11 cellular contexts compared by ENCODE assay signal in the genomic region with DNA sequence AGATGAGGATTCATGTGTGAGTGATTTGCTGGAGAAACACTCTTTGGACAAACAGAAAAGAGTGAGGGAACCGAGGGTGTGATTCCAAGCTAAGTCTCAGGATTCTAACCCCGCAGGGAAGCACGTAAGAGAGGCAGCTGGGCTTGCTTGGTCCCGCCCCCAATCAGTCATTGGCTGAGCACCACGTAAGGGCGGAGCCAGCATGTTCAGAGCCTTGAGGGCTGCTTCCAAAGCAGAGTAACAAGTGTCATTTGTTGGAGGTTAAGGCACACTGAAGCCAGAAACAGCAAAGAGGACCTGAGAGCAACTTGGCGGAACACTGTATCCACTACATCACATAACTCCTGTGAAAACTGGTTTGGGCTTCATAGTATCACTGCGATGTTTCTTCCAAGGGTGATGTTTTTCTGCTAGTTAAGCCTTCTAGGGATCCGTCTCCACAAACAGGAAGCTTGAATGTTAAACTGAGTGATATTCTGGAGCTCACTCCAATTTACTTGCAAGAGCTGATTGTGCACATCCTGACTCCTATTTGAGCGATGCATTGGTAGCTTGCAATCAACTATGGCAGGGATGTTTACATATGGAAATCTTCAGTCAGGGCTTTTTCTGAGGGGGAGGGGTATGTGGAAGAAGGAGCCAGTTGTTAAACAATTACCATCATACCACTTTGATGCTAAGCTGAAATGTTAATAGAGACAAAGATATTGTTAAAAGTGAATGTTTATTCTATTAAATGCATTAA. TPM values are rescaled to one million over a fixed set of nuclear protein-coding genes. Genes with fewer than 3 reads are reported as not detected.
DNase-seq lines count a peak whose midpoint lies in the region; ATAC-seq and TF ChIP-seq lines count a peak whose summit lies in the region.
"Had no signal": no experiment of that assay in that cellular context is flagged by ENCODE, and none has a peak within 500 bp of the region (broad histone marks: within the 10 kb centered on the region; RNA-seq: fewer than 3 reads in every experiment).

No MANE protein-coding gene starts in this region.

- no peak overlapping the region for H3K27ac Mint-ChIP-seq in progenitor cell of endocrine pancreas
- H3K27ac Mint-ChIP-seq in activated T-cell treated with anti-CD3 and anti-CD28 coated beads, Interleukin-2, amount 50 U/mL, for 72 hours = no peak overlapping the region
- H3K27ac Mint-ChIP-seq: dendritic cell treated with granulocyte-macrophage colony-stimulating factor and Interleukin-4, amounts not matched to agents 40 ng/mL and 50 ng/mL, for 4 days had no signal

- H3K4me1 Mint-ChIP-seq in progenitor cell of endocrine pancreas (ENCODE audit: low read depth) = peaks cover 2% of the 10 kb centered on the region
- H3K4me1 Mint-ChIP-seq in activated T-cell treated with anti-CD3 and anti-CD28 coated beads, Interleukin-2, amount 50 U/mL, for 72 hours (ENCODE audit: low read depth) = peaks cover 10% of the 10 kb centered on the region

- peaks cover 9% of the 10 kb centered on the region for H3K27me3 ChIP-seq in gastroesophageal sphincter

- H3K36me3 ChIP-seq in gastroesophageal sphincter = no peaks in the 10 kb centered on the region

- H3K4me1 ChIP-seq in gastroesophageal sphincter = no peaks in the 10 kb centered on the region

- H3K4me3 ChIP-seq in gastroesophageal sphincter = no peak overlapping the region

- TF ChIP-seq EP300 in gastroesophageal sphincter (IDR thresholded peaks at IDR 0.05) = no peak

- H3K9me3 Mint-ChIP-seq in progenitor cell of endocrine pancreas (ENCODE audit: low read depth) = no peaks in the 10 kb centered on the region
- H3K9me3 Mint-ChIP-seq in activated T-cell treated with anti-CD3 and anti-CD28 coated beads, Interleukin-2, amount 50 U/mL, for 72 hours = no peaks in the 10 kb centered on the region
- H3K9me3 Mint-ChIP-seq: dendritic cell treated with granulocyte-macrophage colony-stimulating factor and Interleukin-4, amounts not matched to agents 40 ng/mL and 50 ng/mL, for 4 days had no signal

- no peak overlapping the region for H3K27ac ChIP-seq in gastroesophageal sphincter

- H3K36me3 Mint-ChIP-seq in progenitor cell of endocrine pancreas (ENCODE audit: insufficient read depth) = no peaks in the 10 kb centered on the region
- H3K36me3 Mint-ChIP-seq in activated T-cell treated with anti-CD3 and anti-CD28 coated beads, Interleukin-2, amount 50 U/mL, for 72 hours (ENCODE audit: insufficient read depth in 2 of 2) = no peaks in the 10 kb centered on the region

- TF ChIP-seq POLR2A in gastroesophageal sphincter (IDR thresholded peaks at IDR 0.05) = no peak

- H3K27me3 Mint-ChIP-seq in progenitor cell of endocrine pancreas = no peaks in the 10 kb centered on the region
- peaks cover 40% of the 10 kb centered on the region for H3K27me3 Mint-ChIP-seq in activated T-cell treated with anti-CD3 and anti-CD28 coated beads, Interleukin-2, amount 50 U/mL, for 72 hours (ENCODE audit: low read depth)

- no peak overlapping the region for H3K4me3 Mint-ChIP-seq in progenitor cell of endocrine pancreas (ENCODE audit: low read depth)
- H3K4me3 Mint-ChIP-seq in activated T-cell treated with anti-CD3 and anti-CD28 coated beads, Interleukin-2, amount 50 U/mL, for 72 hours = no peak overlapping the region
- H3K4me3 Mint-ChIP-seq: dendritic cell treated with granulocyte-macrophage colony-stimulating factor and Interleukin-4, amounts not matched to agents 40 ng/mL and 50 ng/mL, for 4 days had no signal

- H3K9me3 ChIP-seq in gastroesophageal sphincter = no peaks in the 10 kb centered on the region

- peak; percentile 19 for ATAC-seq in gastroesophageal sphincter
- no peak for ATAC-seq in activated T-cell treated with anti-CD3 and anti-CD28 coated beads, Interleukin-2, amount 50 U/mL, for 72 hours (replicated peaks in 1 of 2)

- DNase-seq in H4 (ENCODE audit: low spot score) = peak; percentile 81
- DNase-seq in NCI-H510A (lab: John Stamatoyannopoulos, UW) = peak; percentile 63
- DNase-seq in progenitor cell of endocrine pancreas (ENCODE audit: low spot score, unreplicated experiment) = peak; percentile 44
- DNase-seq in activated T-cell treated with anti-CD3 and anti-CD28 coated beads, Interleukin-2, amount 50 U/mL, for 72 hours = no peak
- DNase-seq in T1000 (lab: John Stamatoyannopoulos, UW) = no peak
- DNase-seq in NCI-H2081 (lab: John Stamatoyannopoulos, UW) = no peak
- DNase-seq in AG08395 (ENCODE audit: low spot score) = no peak
- DNase-seq: stimulated activated CD4-positive, alpha-beta T cell treated with anti-CD3 and anti-CD28 coated beads, Interleukin-1b, Interleukin-23, amount 100 ng/mL, for 48 hours had no signal

- 17 to 22% methylated on average over 1 to 8 of the region's 10 CpGs for WGBS in gastroesophageal sphincter (ENCODE audit: low coverage in 1 of 2), 2 donors

- TF ChIP-seq CTCF in gastroesophageal sphincter (IDR thresholded peaks at IDR 0.05) = no peak
- no peak for TF ChIP-seq CTCF in progenitor cell of endocrine pancreas (IDR thresholded peaks at IDR 0.05; ENCODE audit: unreplicated experiment)

RNA-seq across cellular contexts. Expression of a gene that starts 43.3 kb away (rescaled TPM):
- total RNA-seq in H4 (2014; rRNA removed; shearing (Covaris generic)) = 0.70 TPM in 1 of 2 replicates, not detected in the other
- total RNA-seq in gastroesophageal sphincter = not detected
- not detected in 2 replicates for total RNA-seq in progenitor cell of endocrine pancreas
- total RNA-seq in activated T-cell treated with anti-CD3 and anti-CD28 coated beads, Interleukin-2, amount 50 U/mL, for 72 hours = not detected
- total RNA-seq: lung microvascular endothelial cell had no signal

Comparison
In these comparisons a context has a peak if more than half of its experiments do, and no peak if none do; other contexts are left out.
1. DNase-seq: peak in H4 (single experiment), NCI-H510A (single experiment) and progenitor cell of endocrine pancreas (single experiment); none in activated T-cell treated with anti-CD3 and anti-CD28 coated beads, Interleukin-2, amount 50 U/mL, for 72 hours (0 of 2), T1000 (single experiment), NCI-H2081 (0 of 2) and AG08395 (single experiment).